20 cellular contexts compared by ENCODE assay signal in the genomic region with DNA sequence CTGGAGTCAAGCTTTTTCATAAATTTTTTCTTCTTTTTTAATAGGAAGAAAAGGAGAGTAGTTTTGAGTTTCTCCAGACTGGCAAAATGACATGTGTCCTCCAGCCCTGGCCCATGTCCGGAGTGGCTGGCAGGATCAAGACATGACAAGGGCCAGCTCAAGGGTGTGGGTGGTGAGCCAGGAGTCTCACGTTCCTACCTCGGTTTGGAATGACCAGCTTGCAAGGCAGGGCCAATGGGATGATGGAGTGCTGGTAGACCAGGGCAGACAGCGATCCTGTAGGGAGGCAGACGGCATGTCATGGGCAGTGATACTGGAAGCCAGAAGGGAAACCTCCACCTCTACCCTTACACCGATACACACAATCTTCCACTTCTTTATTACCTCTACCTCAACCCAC.
DNase-seq lines count a peak whose midpoint lies in the region; ATAC-seq and TF ChIP-seq lines count a peak whose summit lies in the region.
"Had no signal": no experiment of that assay in that cellular context is flagged by ENCODE, and none has a peak within 500 bp of the region (broad histone marks: within the 10 kb centered on the region; RNA-seq: fewer than 3 reads in every experiment).

No MANE protein-coding gene starts in this region.

- H3K4me1 ChIP-seq in ascending aorta (peaks cover 1 to 32% of the 10 kb centered on the region in 2 donors), gastroesophageal sphincter (peaks cover 11 to 96% (median 25%) of the 10 kb centered on the region in 3 donors), osteoblast (ENCODE audit: insufficient read depth, low read length) (no peaks in the 10 kb centered on the region), stomach smooth muscle (ENCODE audit: control insufficient read depth, insufficient read depth, low read length) (peaks cover 57% of the 10 kb centered on the region), right lobe of liver (peaks cover 0 to 37% (median 15%) of the 10 kb centered on the region in 4 donors)

- no peaks in the 10 kb centered on the region for H3K79me2 ChIP-seq in osteoblast (ENCODE audit: insufficient read depth, low read length)

- WGBS in gastroesophageal sphincter (ENCODE audit: low coverage in 1 of 2), 2 donors, result 61% methylated on average over 4 of the region's 6 CpGs; no CpG with 5 or more reads in 1 of the 2 donors
- WGBS in right lobe of liver (ENCODE audit: insufficient coverage, low coverage, low lambda C conversion rate, missing lambda C conversion rate), result 65% methylated on average over 3 of the region's 6 CpGs

- TF ChIP-seq POLR2A in gastroesophageal sphincter (IDR thresholded peaks at IDR 0.05), result no peak
- no peak for TF ChIP-seq POLR2A in right lobe of liver (IDR thresholded peaks at IDR 0.05)

- H3K27me3 Mint-ChIP-seq in natural killer cell (ENCODE audit: low read depth in 2 of 2), result peaks cover 0 to 2% of the 10 kb centered on the region in 2 donors
- H3K27me3 Mint-ChIP-seq: CD4-positive, CD25-positive, alpha-beta regulatory T cell had no signal

- no peaks in the 10 kb centered on the region for H3K36me3 Mint-ChIP-seq in natural killer cell
- H3K36me3 Mint-ChIP-seq: CD4-positive, CD25-positive, alpha-beta regulatory T cell had no signal

- no peak for TF ChIP-seq EP300 in gastroesophageal sphincter (IDR thresholded peaks at IDR 0.05)

- H3K4me1 Mint-ChIP-seq in natural killer cell, result no peaks in the 10 kb centered on the region
- H3K4me1 Mint-ChIP-seq: CD4-positive, CD25-positive, alpha-beta regulatory T cell had no signal

- peaks cover 14% of the 10 kb centered on the region for H4K20me1 ChIP-seq in osteoblast (ENCODE audit: insufficient read depth, low read length)
- H4K20me1 ChIP-seq: BLaER1 had no signal

- H2AFZ ChIP-seq in osteoblast (ENCODE audit: low read length), result no peak overlapping the region

- no peak overlapping the region for H3K9ac ChIP-seq in stomach smooth muscle (ENCODE audit: low read length in 2 of 2)
- H3K9ac ChIP-seq: BLaER1 had no signal

- ATAC-seq in gastroesophageal sphincter (no peak), right lobe of liver (no peak), natural killer cell (no peak), sciatic nerve (no peak)

- no peak overlapping the region for H3K4me3 ChIP-seq in ascending aorta
- H3K4me3 ChIP-seq in gastroesophageal sphincter, result no peak overlapping the region
- no peak overlapping the region for H3K4me3 ChIP-seq in osteoblast (ENCODE audit: insufficient read depth, low read length)
- H3K4me3 ChIP-seq in stomach smooth muscle (ENCODE audit: low read length in 2 of 2), result no peak overlapping the region
- no peak overlapping the region for H3K4me3 ChIP-seq in right lobe of liver
- H3K4me3 ChIP-seq: BLaER1 had no signal

- TF ChIP-seq CTCF in ascending aorta (IDR thresholded peaks at IDR 0.05), result no peak
- TF ChIP-seq CTCF in gastroesophageal sphincter (IDR thresholded peaks at IDR 0.05), result no peak
- no peak for TF ChIP-seq CTCF in osteoblast (IDR thresholded peaks at IDR 0.05; ENCODE audit: extremely low read depth, low read depth, low read length)
- TF ChIP-seq CTCF in right lobe of liver (IDR thresholded peaks at IDR 0.05), result no peak
- TF ChIP-seq CTCF in natural killer cell (IDR thresholded peaks at IDR 0.05), result no peak

- no peak for DNase-seq in ascending aorta (ENCODE audit: low spot score in 2 of 2)
- peak; percentile 38 for DNase-seq in osteoblast (ENCODE audit: insufficient read length, low spot score, missing footprints)
- no peak for DNase-seq in right lobe of liver
- no peak for DNase-seq in natural killer cell
- no peak for DNase-seq in sciatic nerve (ENCODE audit: low spot score)
- no peak for DNase-seq in SW480 (ENCODE audit: low spot score)
- DNase-seq: CD4-positive, CD25-positive, alpha-beta regulatory T cell; DMS53; GOT3; HCEC 1CT; KBM-7; MV-4-11; NCI-H1105; NCI-H1436 treated with DMSO at 0.1 percent for 48 hours; NCI-H187 treated with DMSO at 0.1 percent for 48 hours; NCI-H524 treated with DMSO at 0.1 percent for 48 hours; NCI-H774 had no signal

- no peak overlapping the region for H3K4me3 Mint-ChIP-seq in natural killer cell
- H3K4me3 Mint-ChIP-seq: CD4-positive, CD25-positive, alpha-beta regulatory T cell had no signal

- H3K27ac ChIP-seq in ascending aorta (peak overlapping the region; percentile 29 to 35), gastroesophageal sphincter (peak overlapping the region in 3 of 4 donors; percentile 73 to 93 (median 91)), osteoblast (ENCODE audit: low read depth, low read length) (no peak overlapping the region), stomach smooth muscle (ENCODE audit: low read length) (peak overlapping the region; percentile 24), right lobe of liver (no peak overlapping the region)
- H3K27ac ChIP-seq: BLaER1 had no signal

- H3K9me3 Mint-ChIP-seq in natural killer cell, result peaks cover 0 to 2% of the 10 kb centered on the region in 2 donors

- intact Hi-C loops in ascending aorta (cut with DNase I) (no loop called here), right lobe of liver (cut with DNase I) (no loop called here), natural killer cell (cut with micrococcal nuclease) (no loop called here), sciatic nerve (cut with DNase I) (loop anchor here (2.0 kb wide), 1 partner anchor 75 kb away; no protein-coding TSS in a partner anchor)

- no peak overlapping the region for H3K4me2 ChIP-seq in osteoblast (ENCODE audit: insufficient read depth, low read length)
- H3K4me2 ChIP-seq: BLaER1 had no signal

- H3K9me3 ChIP-seq in ascending aorta (no peaks in the 10 kb centered on the region), gastroesophageal sphincter (no peaks in the 10 kb centered on the region), osteoblast (ENCODE audit: low read depth, low read length) (no peaks in the 10 kb centered on the region), stomach smooth muscle (ENCODE audit: control insufficient read depth in 2 of 2, low read length in 2 of 2) (no peaks in the 10 kb centered on the region), right lobe of liver (no peaks in the 10 kb centered on the region)
- H3K9me3 ChIP-seq: BLaER1 had no signal

- no peak overlapping the region for H3K27ac Mint-ChIP-seq in natural killer cell
- H3K27ac Mint-ChIP-seq: CD4-positive, CD25-positive, alpha-beta regulatory T cell had no signal

- H3K36me3 ChIP-seq in ascending aorta (peaks cover 95 to 100% of the 10 kb centered on the region in 2 donors), gastroesophageal sphincter (peaks cover 7 to 97% of the 10 kb centered on the region in 2 donors), osteoblast (ENCODE audit: insufficient read depth, low read length) (peaks cover 95% of the 10 kb centered on the region), stomach smooth muscle (ENCODE audit: control insufficient read depth in 2 of 2, insufficient read depth in 2 of 2, low read length in 2 of 2) (peaks cover 91 to 97% of the 10 kb centered on the region in 2 donors), right lobe of liver (peaks cover 1 to 87% (median 53%) of the 10 kb centered on the region in 4 donors)

- H3K27me3 ChIP-seq in ascending aorta (no peaks in the 10 kb centered on the region), gastroesophageal sphincter (no peaks in the 10 kb centered on the region), osteoblast (ENCODE audit: insufficient read depth, low read length) (no peaks in the 10 kb centered on the region), stomach smooth muscle (ENCODE audit: control insufficient read depth in 1 of 2, insufficient read depth in 2 of 2, low read length in 2 of 2) (no peaks in the 10 kb centered on the region), right lobe of liver (no peaks in the 10 kb centered on the region)
- H3K27me3 ChIP-seq: BLaER1 had no signal

Comparison
In these comparisons a context has a peak if more than half of its experiments do, and no peak if none do; other contexts are left out.
1. H3K27ac ChIP-seq: peak in ascending aorta (2 of 2), gastroesophageal sphincter (3 of 4) and stomach smooth muscle (single experiment); none in osteoblast (single experiment) and right lobe of liver (0 of 3).